ENCODE assay signal across 17 cellular contexts in genomic region chr3:193008654-193009053, GRCh38.
DNase-seq lines count a peak whose midpoint lies in the region; FAIRE-seq lines count a peak whose summit lies in the region.
"Had no signal": no experiment of that assay in that cellular context is flagged by ENCODE, and none has a peak within 500 bp of the region (broad histone marks: within the 10 kb centered on the region; RNA-seq: fewer than 3 reads in every experiment).

No MANE protein-coding gene starts in this region.

- H2BK15ac ChIP-seq in mesendoderm (replicated peaks; ENCODE audit: low read depth), result peak overlapping the region; percentile 98

- H3K27ac ChIP-seq in mesendoderm (ENCODE audit: low read depth, low read length), result no peak overlapping the region
- H3K27ac ChIP-seq in CD4-positive, alpha-beta memory T cell (ENCODE audit: low read depth, low read length), result no peak overlapping the region
- H3K27ac ChIP-seq: GM23248 had no signal

- no peaks in the 10 kb centered on the region for H3K79me2 ChIP-seq in mesendoderm (ENCODE audit: control insufficient read depth, insufficient read depth, low read length)

- DNase-seq in ELF-1 (ENCODE audit: low read depth, low spot score) (peak; percentile 16), GM18507 (ENCODE audit: extremely low spot score, insufficient read length, low read depth) (no peak), OCI-M1 (lab: John Stamatoyannopoulos, UW) (peak; percentile 0), mesendoderm (peak; percentile 36), amygdala (lab: John Stamatoyannopoulos, UW) (no peak), SIG-M5 treated with dmso at 0.1 percent for 504 hours (lab: John Stamatoyannopoulos, UW; ENCODE audit: unreplicated experiment) (no peak)
- DNase-seq in CD4-positive, alpha-beta memory T cell, result no peak
- DNase-seq: C1 segment of cervical spinal cord; CD8-positive, alpha-beta T cell; DMS 273 treated with DMSO at 0.1 percent for 48 hours; DMS79; EL; GF-D8; GM23248; H9; HFFc6 had no signal

- H3K4me3 Mint-ChIP-seq in CD4-positive, alpha-beta memory T cell, result no peak overlapping the region
- H3K4me3 Mint-ChIP-seq: CD8-positive, alpha-beta T cell; H9; HFFc6 had no signal

- H3K36me3 ChIP-seq in mesendoderm (ENCODE audit: control insufficient read depth, insufficient read depth, low read length), result no peaks in the 10 kb centered on the region
- no peaks in the 10 kb centered on the region for H3K36me3 ChIP-seq in CD4-positive, alpha-beta memory T cell (ENCODE audit: insufficient read depth, low read length)

- H3K4me1 ChIP-seq in mesendoderm (ENCODE audit: control insufficient read depth, low read depth, low read length), result peaks cover 6% of the 10 kb centered on the region
- no peaks in the 10 kb centered on the region for H3K4me1 ChIP-seq in CD4-positive, alpha-beta memory T cell (ENCODE audit: insufficient read depth, low read length)

- H4K8ac ChIP-seq in mesendoderm (ENCODE audit: low read depth, low read length), result no peak overlapping the region

- intact Hi-C loops in CD4-positive, alpha-beta memory T cell (cut with micrococcal nuclease), result no loop called here

- H3K4me3 ChIP-seq in mesendoderm (ENCODE audit: low read length), result no peak overlapping the region
- H3K4me3 ChIP-seq in CD4-positive, alpha-beta memory T cell (ENCODE audit: low read length in 2 of 2), result no peak overlapping the region
- H3K4me3 ChIP-seq: GM23248 had no signal

- peak; percentile 12 for FAIRE-seq in GM18507 (lab: Jason Lieb, UNC)
- FAIRE-seq: D721Med had no signal

- H3K23ac ChIP-seq in mesendoderm (ENCODE audit: low read length), result no peak overlapping the region

- peaks cover 0 to 6% (median under 1%) of the 10 kb centered on the region in 4 donors for H3K4me1 Mint-ChIP-seq in CD4-positive, alpha-beta memory T cell

- H3K27me3 Mint-ChIP-seq in CD4-positive, alpha-beta memory T cell, result no peaks in the 10 kb centered on the region

- no peak overlapping the region for H3K56ac ChIP-seq in mesendoderm (ENCODE audit: low read length)

- H3K9me3 ChIP-seq in CD4-positive, alpha-beta memory T cell (ENCODE audit: control insufficient read depth in 1 of 2, low read length in 2 of 2), result no peaks in the 10 kb centered on the region

- CTCF ChIA-PET in CD4-positive, alpha-beta memory T cell (lab: Charles Lee; ENCODE audit: partially characterized antibody), result interaction anchor here (0.6 kb wide), 1 partner anchor 9 kb away, joined by 3 read pairs; no protein-coding TSS in a partner anchor

- peak overlapping the region; percentile 51 for H3K18ac ChIP-seq in mesendoderm (ENCODE audit: low read length)

- no peak overlapping the region for H2BK5ac ChIP-seq in mesendoderm (ENCODE audit: low read length)

- no peak overlapping the region for H3K27ac Mint-ChIP-seq in CD4-positive, alpha-beta memory T cell
- H3K27ac Mint-ChIP-seq: CD8-positive, alpha-beta T cell; H9; HFFc6 had no signal

- no peak overlapping the region for H3K4me2 ChIP-seq in mesendoderm (ENCODE audit: low read length)

- no peak overlapping the region for H2BK120ac ChIP-seq in mesendoderm (ENCODE audit: low read depth, low read length)

- peaks cover 2 to 16% (median 8%) of the 10 kb centered on the region in 8 donors for H3K9me3 Mint-ChIP-seq in CD4-positive, alpha-beta memory T cell

- H3K36me3 Mint-ChIP-seq in CD4-positive, alpha-beta memory T cell, result no peaks in the 10 kb centered on the region
- H3K36me3 Mint-ChIP-seq: CD8-positive, alpha-beta T cell had no signal

- H2AK5ac ChIP-seq in mesendoderm (ENCODE audit: low read length), result no peak overlapping the region

- H3K79me1 ChIP-seq in mesendoderm (ENCODE audit: low read length), result no peaks in the 10 kb centered on the region

- no peak overlapping the region for H3K4ac ChIP-seq in mesendoderm (ENCODE audit: low read depth, low read length)

- H4K5ac ChIP-seq in mesendoderm (ENCODE audit: low read length), result no peak overlapping the region

- H3K9ac ChIP-seq in mesendoderm (ENCODE audit: low read length), result no peak overlapping the region
- H3K9ac ChIP-seq: GM23248 had no signal

- POLR2A ChIA-PET in CD4-positive, alpha-beta memory T cell (lab: Charles Lee; ENCODE audit: partially characterized antibody), result no interaction called here

- no peaks in the 10 kb centered on the region for H3K27me3 ChIP-seq in mesendoderm (ENCODE audit: insufficient read depth, low read length, poor library complexity)
- no peaks in the 10 kb centered on the region for H3K27me3 ChIP-seq in CD4-positive, alpha-beta memory T cell (ENCODE audit: insufficient read depth, low read length)

- no CpG with 5 or more reads among the region's 1 CpG for WGBS in mesendoderm (ENCODE audit: extremely low coverage, insufficient coverage, low lambda C conversion rate)

Comparison
In these comparisons a context has a peak if more than half of its experiments do, and no peak if none do; other contexts are left out.
1. DNase-seq: peak in ELF-1 (single experiment), OCI-M1 (single experiment) and mesendoderm (single experiment); none in GM18507 (single experiment), CD4-positive, alpha-beta memory T cell (0 of 5), amygdala (0 of 56) and SIG-M5 treated with dmso at 0.1 percent for 504 hours (single experiment).